Comparison of ENCODE assay signal across 9 cellular contexts in the genomic region with DNA sequence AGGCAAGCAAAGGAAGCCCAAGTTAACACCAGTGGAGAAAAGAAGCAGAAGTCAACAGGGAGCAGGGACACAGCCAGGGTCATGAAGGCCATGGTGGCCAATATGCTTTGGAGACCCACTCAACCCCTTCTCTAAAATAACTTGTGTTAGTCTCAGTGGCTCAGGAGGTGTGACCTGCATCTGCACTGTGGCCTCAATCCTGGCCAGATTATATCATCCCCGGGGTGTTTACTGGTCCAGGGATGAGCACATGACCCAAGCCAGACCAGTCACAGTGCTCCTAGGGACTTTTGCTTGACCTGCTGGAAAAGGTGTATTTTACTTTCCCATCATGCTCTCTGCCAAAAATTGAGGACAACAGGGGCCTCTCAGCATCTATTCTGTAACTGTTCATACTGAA.
DNase-seq lines count a peak whose midpoint lies in the region; ATAC-seq, FAIRE-seq and TF ChIP-seq lines count a peak whose summit lies in the region.
"Had no signal": no experiment of that assay in that cellular context is flagged by ENCODE, and none has a peak within 500 bp of the region (broad histone marks: within the 10 kb centered on the region; RNA-seq: fewer than 3 reads in every experiment).

No MANE protein-coding gene starts in this region.

- no peak for FAIRE-seq in RCC 7860 (lab: Jason Lieb, UNC)
- FAIRE-seq: colon had no signal

- H3K27ac ChIP-seq in caudate nucleus (ENCODE audit: low read depth, low read length): peak overlapping the region; percentile 69
- H3K27ac ChIP-seq in stomach smooth muscle (ENCODE audit: low read length): peak overlapping the region; percentile 90

- ATAC-seq in GM19452 (IDR thresholded peaks at IDR 0.05; ENCODE audit: unreplicated experiment) (peak; percentile 26), HG03064 (IDR thresholded peaks at IDR 0.05; ENCODE audit: low read depth, unreplicated experiment) (peak; percentile 22)
- ATAC-seq in naive thymus-derived CD8-positive, alpha-beta T cell: no peak

- TF ChIP-seq CTCF in progenitor cell of endocrine pancreas (IDR thresholded peaks at IDR 0.05; ENCODE audit: unreplicated experiment): no peak

- H3K9me3 ChIP-seq in stomach smooth muscle (ENCODE audit: control insufficient read depth in 2 of 2, low read length in 2 of 2): no peaks in the 10 kb centered on the region

- peaks cover 58% of the 10 kb centered on the region for H3K4me1 ChIP-seq in stomach smooth muscle (ENCODE audit: control insufficient read depth, insufficient read depth, low read length)

- DNase-seq in caudate nucleus (lab: John Stamatoyannopoulos, UW) (no peak), progenitor cell of endocrine pancreas (ENCODE audit: low spot score, unreplicated experiment) (no peak), RCC 7860 (ENCODE audit: low spot score) (no peak), DMS53 (lab: John Stamatoyannopoulos, UW) (no peak)
- DNase-seq in naive thymus-derived CD8-positive, alpha-beta T cell: no peak

- H3K4me3 Mint-ChIP-seq in progenitor cell of endocrine pancreas (ENCODE audit: low read depth): no peak overlapping the region
- H3K4me3 Mint-ChIP-seq in naive thymus-derived CD8-positive, alpha-beta T cell: no peak overlapping the region

- H3K4me1 Mint-ChIP-seq in progenitor cell of endocrine pancreas (ENCODE audit: low read depth): peaks cover 6% of the 10 kb centered on the region
- H3K4me1 Mint-ChIP-seq in naive thymus-derived CD8-positive, alpha-beta T cell: no peaks in the 10 kb centered on the region

- H3K27me3 Mint-ChIP-seq in progenitor cell of endocrine pancreas: no peaks in the 10 kb centered on the region
- H3K27me3 Mint-ChIP-seq in naive thymus-derived CD8-positive, alpha-beta T cell: peaks cover 0 to 20% (median 4%) of the 10 kb centered on the region in 5 donors

- no peaks in the 10 kb centered on the region for H3K9me3 Mint-ChIP-seq in progenitor cell of endocrine pancreas (ENCODE audit: low read depth)
- H3K9me3 Mint-ChIP-seq in naive thymus-derived CD8-positive, alpha-beta T cell: peaks cover 0 to 1% (median 0%) of the 10 kb centered on the region in 9 donors

- no peak overlapping the region for H3K27ac Mint-ChIP-seq in progenitor cell of endocrine pancreas
- no peak overlapping the region for H3K27ac Mint-ChIP-seq in naive thymus-derived CD8-positive, alpha-beta T cell

- no peaks in the 10 kb centered on the region for H3K27me3 ChIP-seq in stomach smooth muscle (ENCODE audit: control insufficient read depth in 1 of 2, insufficient read depth in 2 of 2, low read length in 2 of 2)

- H3K9ac ChIP-seq in stomach smooth muscle (ENCODE audit: low read length in 2 of 2): peak overlapping the region; percentile 5 to 55

- H3K4me3 ChIP-seq in stomach smooth muscle (ENCODE audit: low read length in 2 of 2): peak overlapping the region; percentile 1 to 22

- peaks cover 17% of the 10 kb centered on the region for H3K36me3 Mint-ChIP-seq in progenitor cell of endocrine pancreas (ENCODE audit: insufficient read depth)
- H3K36me3 Mint-ChIP-seq in naive thymus-derived CD8-positive, alpha-beta T cell: no peaks in the 10 kb centered on the region

- POLR2A ChIA-PET in naive thymus-derived CD8-positive, alpha-beta T cell (lab: Charles Lee): no interaction called here

- peaks cover 44 to 73% of the 10 kb centered on the region in 2 donors for H3K36me3 ChIP-seq in stomach smooth muscle (ENCODE audit: control insufficient read depth in 2 of 2, insufficient read depth in 2 of 2, low read length in 2 of 2)

Comparison
In these comparisons a context has a peak if more than half of its experiments do, and no peak if none do; other contexts are left out.
1. ATAC-seq: peak in GM19452 (single experiment) and HG03064 (single experiment); none in naive thymus-derived CD8-positive, alpha-beta T cell (0 of 2).